21 cellular contexts compared by ENCODE assay signal in the genomic region with DNA sequence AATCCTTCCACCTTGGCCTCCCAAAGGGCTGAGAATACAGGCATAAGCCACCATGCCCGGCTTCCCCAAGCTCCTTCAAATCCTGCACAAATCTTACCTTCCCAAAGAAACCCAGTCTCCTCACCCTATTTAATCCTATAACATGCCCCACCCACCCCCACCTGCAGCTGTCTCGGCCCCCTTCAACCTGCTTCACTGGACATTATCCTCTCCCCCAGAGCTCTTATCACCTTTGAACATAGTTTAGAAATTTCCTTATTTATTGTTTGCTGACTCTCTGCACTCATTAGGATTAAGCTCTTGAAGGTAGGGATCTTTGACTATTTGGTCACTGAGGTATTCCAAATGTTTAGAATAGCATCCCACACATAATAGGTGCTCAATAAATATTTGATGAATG.
"Had no signal": no experiment of that assay in that cellular context is flagged by ENCODE, and none has a peak within 500 bp of the region (broad histone marks: within the 10 kb centered on the region; RNA-seq: fewer than 3 reads in every experiment).

No MANE protein-coding gene starts in this region.

- DNase-seq: dorsolateral prefrontal cortex; effector CD4-positive, alpha-beta T cell; foreskin fibroblast; gastrocnemius medialis; head of caudate nucleus; occipital lobe; ovary; psoas muscle; sigmoid colon; stimulated activated CD4-positive, alpha-beta T cell treated with anti-CD3 and anti-CD28 coated beads, Interleukin-2, amount 100 ng/mL, for 24 hours; stimulated activated CD4-positive, alpha-beta T cell treated with anti-CD3 and anti-CD28 coated beads, Interleukin-4, amount 100 ng/mL, for 24 hours; stimulated activated naive CD4-positive, alpha-beta T cell treated with Interleukin-2 at 50 U/mL for 16 hours; stomach; thyroid gland; trophoblast cell had no signal

- H3K4me1 Mint-ChIP-seq: stimulated activated effector memory CD8-positive, alpha-beta T cell treated with anti-CD3 and anti-CD28 coated beads, Interleukin-12 subunit alpha, Interleukin-12 subunit beta, amount 100 ng/mL, for 72 hours had no signal

- H3K27ac Mint-ChIP-seq: memory B cell; stimulated activated effector memory CD8-positive, alpha-beta T cell treated with anti-CD3 and anti-CD28 coated beads, Interleukin-12 subunit alpha, Interleukin-12 subunit beta, amount 100 ng/mL, for 72 hours had no signal

- H3K4me3 ChIP-seq: dorsolateral prefrontal cortex, gastrocnemius medialis, lung, ovary, psoas muscle, sigmoid colon, stomach, thyroid gland had no signal

- H3K27ac ChIP-seq: epithelial cell of prostate, gastrocnemius medialis, ovary, psoas muscle, stomach, thyroid gland had no signal

- H3K36me3 ChIP-seq: gastrocnemius medialis, ovary had no signal

- ATAC-seq: esophagus mucosa; gastrocnemius medialis; psoas muscle; right cardiac atrium; stimulated activated effector memory CD8-positive, alpha-beta T cell treated with anti-CD3 and anti-CD28 coated beads, Interleukin-12 subunit alpha, Interleukin-12 subunit beta, amount 100 ng/mL, for 72 hours had no signal

- H3K36me3 Mint-ChIP-seq: stimulated activated effector memory CD8-positive, alpha-beta T cell treated with anti-CD3 and anti-CD28 coated beads, Interleukin-12 subunit alpha, Interleukin-12 subunit beta, amount 100 ng/mL, for 72 hours had no signal

- H3K4me3 Mint-ChIP-seq: memory B cell had no signal

- H3K9me3 Mint-ChIP-seq: memory B cell; stimulated activated effector memory CD8-positive, alpha-beta T cell treated with anti-CD3 and anti-CD28 coated beads, Interleukin-12 subunit alpha, Interleukin-12 subunit beta, amount 100 ng/mL, for 72 hours had no signal

- H3K9me3 ChIP-seq: gastrocnemius medialis, psoas muscle, sigmoid colon, stomach, thyroid gland had no signal

- H3K27me3 ChIP-seq: ovary, thyroid gland had no signal
